15 cellular contexts compared by ENCODE assay signal in the genomic region with DNA sequence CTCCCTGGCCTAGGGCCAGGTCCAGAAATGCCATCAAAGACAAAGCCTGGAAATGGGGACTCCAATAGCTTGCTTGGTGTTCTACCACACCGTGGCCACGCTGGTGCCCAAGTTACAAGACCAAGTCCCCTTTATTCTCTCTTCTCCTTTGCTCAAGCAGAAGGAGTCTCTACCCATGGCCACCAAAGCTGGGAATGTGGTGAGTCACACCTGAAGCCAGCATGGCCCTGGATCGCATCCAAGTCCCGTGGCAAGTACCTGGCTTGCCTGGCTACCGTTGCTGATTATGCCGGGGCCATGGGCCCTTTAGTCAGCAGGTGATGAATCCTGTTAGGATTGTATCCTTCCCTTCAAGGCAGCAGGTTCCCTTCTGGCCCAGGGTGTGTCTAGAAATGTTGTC.
"Had no signal": no experiment of that assay in that cellular context is flagged by ENCODE, and none has a peak within 500 bp of the region (broad histone marks: within the 10 kb centered on the region; RNA-seq: fewer than 3 reads in every experiment).

No MANE protein-coding gene starts in this region.

- H3K4me1 Mint-ChIP-seq: activated B cell treated with CpG ODN at 0.5 μM for 24 hours, nephron progenitor cell had no signal

- H3K27me3 Mint-ChIP-seq: activated B cell treated with CpG ODN at 0.5 μM for 24 hours; activated CD8-positive, alpha-beta T cell treated with anti-CD3 and anti-CD28 coated beads for 36 hours had no signal

- H3K9me3 ChIP-seq: thyroid gland, vagina had no signal

- ATAC-seq: activated CD8-positive, alpha-beta T cell treated with anti-CD3 and anti-CD28 coated beads for 36 hours; activated naive CD4-positive, alpha-beta T cell treated with anti-CD3 and anti-CD28 coated beads, Interleukin-2, amount 50 U/mL, for 72 hours; activated T-cell treated with anti-CD3 and anti-CD28 coated beads, Interleukin-2, amount 50 U/mL, for 72 hours; esophagus mucosa had no signal

- H3K4me3 Mint-ChIP-seq: activated B cell treated with CpG ODN at 0.5 μM for 24 hours; activated CD8-positive, alpha-beta T cell treated with anti-CD3 and anti-CD28 coated beads for 36 hours; activated T-cell treated with anti-CD3 and anti-CD28 coated beads, Interleukin-2, amount 50 U/mL, for 72 hours; nephron progenitor cell had no signal

- H3K4me1 ChIP-seq: thyroid gland, vagina had no signal

- H3K36me3 ChIP-seq: thyroid gland, vagina had no signal

- H3K4me3 ChIP-seq: thyroid gland, vagina had no signal

- H3K27ac Mint-ChIP-seq: activated B cell treated with CpG ODN at 0.5 μM for 24 hours; activated CD8-positive, alpha-beta T cell treated with anti-CD3 and anti-CD28 coated beads for 36 hours; activated naive CD4-positive, alpha-beta T cell treated with anti-CD3 and anti-CD28 coated beads, Interleukin-2, amount 50 U/mL, for 72 hours; activated T-cell treated with anti-CD3 and anti-CD28 coated beads, Interleukin-2, amount 50 U/mL, for 72 hours; nephron progenitor cell had no signal

- H3K27ac ChIP-seq: thyroid gland, vagina had no signal

- H3K27me3 ChIP-seq: thyroid gland, vagina had no signal

- DNase-seq: activated B cell treated with CpG ODN at 0.5 μM for 24 hours; activated CD4-positive, alpha-beta T cell treated with anti-CD3 and anti-CD28 coated beads for 48 hours; activated CD8-positive, alpha-beta memory T cell treated with anti-CD3 and anti-CD28 coated beads, Interleukin-2, amount 50 U/mL, for 4 hours; activated CD8-positive, alpha-beta T cell treated with anti-CD3 and anti-CD28 coated beads for 36 hours; activated gamma-delta T cell; activated T-cell treated with anti-CD3 and anti-CD28 coated beads, Interleukin-2, amount 50 U/mL, for 72 hours; caudate nucleus; mesenchymal stem cell; nephron progenitor cell; stimulated activated CD4-positive, alpha-beta T cell treated with anti-CD3 and anti-CD28 coated beads, Interleukin-12 subunit alpha, Interleukin-12 subunit beta, amount 100 ng/mL, for 4 hours; stimulated activated CD4-positive, alpha-beta T cell treated with anti-CD3 and anti-CD28 coated beads, Interleukin-2, amount 100 ng/mL, for 24 hours had no signal
